1 cellular context compared by ENCODE assay signal in genomic region chr16:90057738-90058173, GRCh38.
TF ChIP-seq lines count a peak whose summit lies in the region.

No MANE protein-coding gene starts in this region.

TF ChIP-seq in HCT116, 20 proteins besides CTCF, POLR2A, EP300 and RAD21 (continued from another document):
- TF ChIP-seq POLR2AphosphoS5 (IDR thresholded peaks at IDR 0.05; ENCODE audit: low read depth, low read length) (0 out of 2 replicates have a peak, but pooled peaks have one; percentile 14), EGR1 (IDR thresholded peaks at IDR 0.05; ENCODE audit: low read depth) (no peak), ZFX (IDR thresholded peaks at IDR 0.05) (no peak), CBX3 (IDR thresholded peaks at IDR 0.05; ENCODE audit: low read depth) (no peak), CEBPB (IDR thresholded peaks at IDR 0.05; ENCODE audit: low read depth) (peak; percentile 53; the same call in 1 of the 2 replicates), TCF7L2 (IDR thresholded peaks at IDR 0.05; ENCODE audit: borderline replicate concordance, extremely low read depth, insufficient read depth, insufficient read length) (no peak), ZBTB33 (IDR thresholded peaks at IDR 0.05; ENCODE audit: extremely low read depth, insufficient replicate concordance, low read length) (no peak), SRF (IDR thresholded peaks at IDR 0.05; ENCODE audit: low read depth) (no peak), ELF1 (IDR thresholded peaks at IDR 0.05; ENCODE audit: borderline replicate concordance, low read depth) (no peak), JUND (IDR thresholded peaks at IDR 0.05) (peak; percentile 46; the same call in 1 of the 2 replicates), EZH2 (IDR thresholded peaks at IDR 0.05) (no peak)
- TF ChIP-seq, protein P1, sequence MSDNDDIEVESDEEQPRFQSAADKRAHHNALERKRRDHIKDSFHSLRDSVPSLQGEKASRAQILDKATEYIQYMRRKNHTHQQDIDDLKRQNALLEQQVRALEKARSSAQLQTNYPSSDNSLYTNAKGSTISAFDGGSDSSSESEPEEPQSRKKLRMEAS (IDR thresholded peaks at IDR 0.05), result peak; percentile 42; the same call in 1 of the 2 replicates
- TF ChIP-seq, protein P2, sequence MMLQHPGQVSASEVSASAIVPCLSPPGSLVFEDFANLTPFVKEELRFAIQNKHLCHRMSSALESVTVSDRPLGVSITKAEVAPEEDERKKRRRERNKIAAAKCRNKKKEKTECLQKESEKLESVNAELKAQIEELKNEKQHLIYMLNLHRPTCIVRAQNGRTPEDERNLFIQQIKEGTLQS (IDR thresholded peaks at IDR 0.05), result no peak
- TF ChIP-seq, protein P3, sequence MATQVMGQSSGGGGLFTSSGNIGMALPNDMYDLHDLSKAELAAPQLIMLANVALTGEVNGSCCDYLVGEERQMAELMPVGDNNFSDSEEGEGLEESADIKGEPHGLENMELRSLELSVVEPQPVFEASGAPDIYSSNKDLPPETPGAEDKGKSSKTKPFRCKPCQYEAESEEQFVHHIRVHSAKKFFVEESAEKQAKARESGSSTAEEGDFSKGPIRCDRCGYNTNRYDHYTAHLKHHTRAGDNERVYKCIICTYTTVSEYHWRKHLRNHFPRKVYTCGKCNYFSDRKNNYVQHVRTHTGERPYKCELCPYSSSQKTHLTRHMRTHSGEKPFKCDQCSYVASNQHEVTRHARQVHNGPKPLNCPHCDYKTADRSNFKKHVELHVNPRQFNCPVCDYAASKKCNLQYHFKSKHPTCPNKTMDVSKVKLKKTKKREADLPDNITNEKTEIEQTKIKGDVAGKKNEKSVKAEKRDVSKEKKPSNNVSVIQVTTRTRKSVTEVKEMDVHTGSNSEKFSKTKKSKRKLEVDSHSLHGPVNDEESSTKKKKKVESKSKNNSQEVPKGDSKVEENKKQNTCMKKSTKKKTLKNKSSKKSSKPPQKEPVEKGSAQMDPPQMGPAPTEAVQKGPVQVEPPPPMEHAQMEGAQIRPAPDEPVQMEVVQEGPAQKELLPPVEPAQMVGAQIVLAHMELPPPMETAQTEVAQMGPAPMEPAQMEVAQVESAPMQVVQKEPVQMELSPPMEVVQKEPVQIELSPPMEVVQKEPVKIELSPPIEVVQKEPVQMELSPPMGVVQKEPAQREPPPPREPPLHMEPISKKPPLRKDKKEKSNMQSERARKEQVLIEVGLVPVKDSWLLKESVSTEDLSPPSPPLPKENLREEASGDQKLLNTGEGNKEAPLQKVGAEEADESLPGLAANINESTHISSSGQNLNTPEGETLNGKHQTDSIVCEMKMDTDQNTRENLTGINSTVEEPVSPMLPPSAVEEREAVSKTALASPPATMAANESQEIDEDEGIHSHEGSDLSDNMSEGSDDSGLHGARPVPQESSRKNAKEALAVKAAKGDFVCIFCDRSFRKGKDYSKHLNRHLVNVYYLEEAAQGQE (IDR thresholded peaks at IDR 0.05; ENCODE audit: low read depth), result no peak
